ENCODE assay signal across 19 cellular contexts in genomic region chr16:67543582-67543981, GRCh38. TPM values are rescaled to one million over a fixed set of nuclear protein-coding genes. Genes with fewer than 3 reads are reported as not detected.
DNase-seq lines count a peak whose midpoint lies in the region; ATAC-seq and TF ChIP-seq lines count a peak whose summit lies in the region.
"Had no signal": no experiment of that assay in that cellular context is flagged by ENCODE, and none has a peak within 500 bp of the region (broad histone marks: within the 10 kb centered on the region; RNA-seq: fewer than 3 reads in every experiment).

No MANE protein-coding gene starts in this region.

- H3K79me1 ChIP-seq in neuronal stem cell (ENCODE audit: low read depth, low read length) = no peaks in the 10 kb centered on the region

- H3K4me1 Mint-ChIP-seq in activated CD4-positive, alpha-beta T cell treated with anti-CD3 and anti-CD28 coated beads, Interleukin-2, amount 10 ng/mL, durations not matched to agents 7 days and 5 days = peaks cover 57% of the 10 kb centered on the region
- H3K4me1 Mint-ChIP-seq in activated CD4-positive, alpha-beta T cell treated with anti-CD3 and anti-CD28 coated beads, Interleukin-2, amount 10 ng/mL, durations not matched to agents 24 days and 14 days = peaks cover 45% of the 10 kb centered on the region

- ATAC-seq in gastroesophageal sphincter = no peak
- ATAC-seq in stimulated activated naive CD8-positive, alpha-beta T cell treated with anti-CD3 and anti-CD28 coated beads, Interleukin-15, Interleukin-2, amounts not matched to agents 100 U/mL and 50 U/mL, for 24 hours = no peak
- ATAC-seq: GM12878 had no signal

- H3K27me3 ChIP-seq in H7 (ENCODE audit: control insufficient read depth, insufficient read depth, low read length) = peaks cover 17% of the 10 kb centered on the region
- peaks cover 0 to 18% (median 0%) of the 10 kb centered on the region in 3 experiments for H3K27me3 ChIP-seq in neuronal stem cell (ENCODE audit: control insufficient read depth in 3 of 3, insufficient read depth in 3 of 3, low read depth in 1 of 3, low read length in 3 of 3)
- no peaks in the 10 kb centered on the region for H3K27me3 ChIP-seq in gastroesophageal sphincter
- H3K27me3 ChIP-seq: SJCRH30 had no signal

- peak overlapping the region; percentile 25 for H3K23ac ChIP-seq in neuronal stem cell (ENCODE audit: low read depth, low read length, poor library complexity)

- H3K9me3 Mint-ChIP-seq in activated CD4-positive, alpha-beta T cell treated with anti-CD3 and anti-CD28 coated beads, Interleukin-2, amount 10 ng/mL, durations not matched to agents 7 days and 5 days = no peaks in the 10 kb centered on the region
- no peaks in the 10 kb centered on the region for H3K9me3 Mint-ChIP-seq in activated CD4-positive, alpha-beta T cell treated with anti-CD3 and anti-CD28 coated beads, Interleukin-2, amount 10 ng/mL, durations not matched to agents 24 days and 14 days
- H3K9me3 Mint-ChIP-seq: activated naive CD4-positive, alpha-beta T cell treated with anti-CD3 and anti-CD28 coated beads for 36 hours; endodermal cell had no signal

- no peak for DNase-seq in activated CD4-positive, alpha-beta T cell treated with anti-CD3 and anti-CD28 coated beads, Interleukin-2, amount 10 ng/mL, durations not matched to agents 7 days and 5 days
- no peak for DNase-seq in activated CD4-positive, alpha-beta T cell treated with anti-CD3 and anti-CD28 coated beads, Interleukin-2, amount 10 ng/mL, durations not matched to agents 24 days and 14 days
- DNase-seq in H7 = peak; percentile 43
- peak; percentile 73 for DNase-seq in coronary artery (ENCODE audit: low spot score)
- DNase-seq in neuronal stem cell (ENCODE audit: low spot score) = no peak
- no peak for DNase-seq in stimulated activated naive CD8-positive, alpha-beta T cell treated with anti-CD3 and anti-CD28 coated beads, Interleukin-15, Interleukin-2, amounts not matched to agents 100 U/mL and 50 U/mL, for 24 hours
- no peak for DNase-seq in GDM1 (lab: John Stamatoyannopoulos, UW)
- DNase-seq: activated naive CD4-positive, alpha-beta T cell treated with anti-CD3 and anti-CD28 coated beads for 36 hours; C1 segment of cervical spinal cord; DMS153; endodermal cell; NCI-H1694 treated with DMSO at 0.1 percent for 48 hours; NCI-H748 treated with DMSO at 0.1 percent for 48 hours; SJCRH30; stimulated activated CD4-positive, alpha-beta T cell treated with anti-CD3 and anti-CD28 coated beads, Interleukin-2, amount 100 ng/mL, for 24 hours; T1000 had no signal

- H3K4ac ChIP-seq in neuronal stem cell (ENCODE audit: low read length) = no peak overlapping the region

- no peak overlapping the region for H4K8ac ChIP-seq in neuronal stem cell (ENCODE audit: low read depth, low read length)

- H3K9me3 ChIP-seq in neuronal stem cell (replicated peaks in 1 of 2; ENCODE audit: control insufficient read depth in 2 of 2, insufficient read depth in 1 of 2, low read depth in 1 of 2, low read length in 2 of 2) (no peaks in the 10 kb centered on the region), gastroesophageal sphincter (no peaks in the 10 kb centered on the region)
- H3K9me3 ChIP-seq: SJCRH30 had no signal

- POLR2A ChIA-PET in activated CD4-positive, alpha-beta T cell treated with anti-CD3 and anti-CD28 coated beads, Interleukin-2, amount 10 ng/mL, durations not matched to agents 7 days and 5 days (lab: Charles Lee) = no interaction called here

- no peak for TF ChIP-seq EP300 in gastroesophageal sphincter (IDR thresholded peaks at IDR 0.05)

- peak overlapping the region; percentile 34 for H2AK5ac ChIP-seq in neuronal stem cell (ENCODE audit: low read depth, low read length)

- peak overlapping the region; percentile 22 for H3K18ac ChIP-seq in neuronal stem cell (ENCODE audit: low read length)

- no peak overlapping the region for H2BK5ac ChIP-seq in neuronal stem cell (ENCODE audit: low read length)

- peaks cover 10% of the 10 kb centered on the region for H3K36me3 ChIP-seq in H7 (replicated peaks; ENCODE audit: control insufficient read depth, insufficient read depth, low read length)
- peaks cover 52 to 95% of the 10 kb centered on the region in 2 donors for H3K36me3 ChIP-seq in neuronal stem cell (replicated peaks in 1 of 2; ENCODE audit: control insufficient read depth in 2 of 2, insufficient read depth in 2 of 2, low read length in 2 of 2)
- H3K36me3 ChIP-seq in gastroesophageal sphincter = peaks cover 0 to 97% of the 10 kb centered on the region in 2 donors
- H3K36me3 ChIP-seq: SJCRH30 had no signal

- H3K27ac ChIP-seq in coronary artery (no peak overlapping the region), neuronal stem cell (replicated peaks; ENCODE audit: low read length) (no peak overlapping the region), gastroesophageal sphincter (peak overlapping the region in 1 of 4 donors; percentile 18)
- H3K27ac ChIP-seq: HL-60, SJCRH30 had no signal

- no peak overlapping the region for H3K4me3 Mint-ChIP-seq in activated CD4-positive, alpha-beta T cell treated with anti-CD3 and anti-CD28 coated beads, Interleukin-2, amount 10 ng/mL, durations not matched to agents 7 days and 5 days
- H3K4me3 Mint-ChIP-seq in activated CD4-positive, alpha-beta T cell treated with anti-CD3 and anti-CD28 coated beads, Interleukin-2, amount 10 ng/mL, durations not matched to agents 24 days and 14 days = no peak overlapping the region
- H3K4me3 Mint-ChIP-seq: activated naive CD4-positive, alpha-beta T cell treated with anti-CD3 and anti-CD28 coated beads for 36 hours; endodermal cell had no signal

- H3K4me1 ChIP-seq in neuronal stem cell (ENCODE audit: control insufficient read depth in 2 of 2, insufficient read depth in 1 of 2, low read depth in 1 of 2, low read length in 2 of 2) (peaks cover 2 to 3% of the 10 kb centered on the region in 2 donors), gastroesophageal sphincter (peaks cover 0 to 94% (median 36%) of the 10 kb centered on the region in 3 donors)
- H3K4me1 ChIP-seq: SJCRH30 had no signal

- H2AFZ ChIP-seq in neuronal stem cell (ENCODE audit: low read length) = no peak overlapping the region

- WGBS in neuronal stem cell (ENCODE audit: extremely low coverage in 2 of 2, insufficient read length in 2 of 2, insufficient replicate concordance in 1 of 2), 2 donors = no CpG with 5 or more reads among the region's 6 CpGs
- 36 to 68% methylated on average over 4 to 5 of the region's 6 CpGs for WGBS in gastroesophageal sphincter (ENCODE audit: low coverage in 1 of 2), 2 donors

- no peak overlapping the region for H2BK15ac ChIP-seq in neuronal stem cell (ENCODE audit: low read length)

- intact Hi-C loops in activated CD4-positive, alpha-beta T cell treated with anti-CD3 and anti-CD28 coated beads, Interleukin-2, amount 10 ng/mL, durations not matched to agents 24 days and 14 days (cut with micrococcal nuclease) = no loop called here

- no peak overlapping the region for H3K14ac ChIP-seq in neuronal stem cell (ENCODE audit: low read length)

- peak overlapping the region; percentile 39 for H3K27ac Mint-ChIP-seq in activated CD4-positive, alpha-beta T cell treated with anti-CD3 and anti-CD28 coated beads, Interleukin-2, amount 10 ng/mL, durations not matched to agents 7 days and 5 days
- H3K27ac Mint-ChIP-seq in activated CD4-positive, alpha-beta T cell treated with anti-CD3 and anti-CD28 coated beads, Interleukin-2, amount 10 ng/mL, durations not matched to agents 24 days and 14 days = no peak overlapping the region
- H3K27ac Mint-ChIP-seq: activated naive CD4-positive, alpha-beta T cell treated with anti-CD3 and anti-CD28 coated beads for 36 hours; endodermal cell had no signal

- H3K4me3 ChIP-seq in H7 (ENCODE audit: insufficient read depth, low read depth, low read length) (no peak overlapping the region), coronary artery (no peak overlapping the region), neuronal stem cell (ENCODE audit: low read length in 2 of 2) (peak overlapping the region in 1 of 2 donors; percentile 12), gastroesophageal sphincter (no peak overlapping the region)
- H3K4me3 ChIP-seq: GM12878, SJCRH30 had no signal

- TF ChIP-seq CTCF in coronary artery (IDR thresholded peaks at IDR 0.05) (no peak), gastroesophageal sphincter (IDR thresholded peaks at IDR 0.05) (no peak)

- no peak for TF ChIP-seq POLR2A in gastroesophageal sphincter (IDR thresholded peaks at IDR 0.05)

- H3K9ac ChIP-seq in neuronal stem cell (ENCODE audit: low read depth, low read length, poor library complexity) = no peak overlapping the region

- CTCF ChIA-PET in activated CD4-positive, alpha-beta T cell treated with anti-CD3 and anti-CD28 coated beads, Interleukin-2, amount 10 ng/mL, durations not matched to agents 7 days and 5 days (lab: Charles Lee) = interaction anchor here (1.2 to 6.2 kb wide), 8 partner anchors 11 to 124 kb away, joined by 3 to 80 read pairs (median 8); partner anchors contain the start of genes C16orf86, CARMIL2 and CTCF

- no peak overlapping the region for H2BK12ac ChIP-seq in neuronal stem cell (ENCODE audit: low read length)

- no peak overlapping the region for H2BK120ac ChIP-seq in neuronal stem cell (ENCODE audit: low read depth, low read length)

- H4K91ac ChIP-seq in neuronal stem cell (ENCODE audit: low read depth, low read length, poor library complexity) = no peak overlapping the region

- H3K4me2 ChIP-seq in neuronal stem cell (ENCODE audit: insufficient read depth, low read length, poor library complexity, severe bottlenecking) = no peak overlapping the region

- H3K27me3 Mint-ChIP-seq in activated CD4-positive, alpha-beta T cell treated with anti-CD3 and anti-CD28 coated beads, Interleukin-2, amount 10 ng/mL, durations not matched to agents 7 days and 5 days = no peaks in the 10 kb centered on the region
- H3K27me3 Mint-ChIP-seq in activated CD4-positive, alpha-beta T cell treated with anti-CD3 and anti-CD28 coated beads, Interleukin-2, amount 10 ng/mL, durations not matched to agents 24 days and 14 days = no peaks in the 10 kb centered on the region

- peaks cover 18% of the 10 kb centered on the region for H3K36me3 Mint-ChIP-seq in activated CD4-positive, alpha-beta T cell treated with anti-CD3 and anti-CD28 coated beads, Interleukin-2, amount 10 ng/mL, durations not matched to agents 7 days and 5 days (ENCODE audit: low read depth)
- H3K36me3 Mint-ChIP-seq in activated CD4-positive, alpha-beta T cell treated with anti-CD3 and anti-CD28 coated beads, Interleukin-2, amount 10 ng/mL, durations not matched to agents 24 days and 14 days (ENCODE audit: low read depth) = peaks cover 29% of the 10 kb centered on the region

RNA-seq across cellular contexts. Expression of gene RIPOR1, which starts 15.0 kb away (rescaled TPM):
- total RNA-seq in activated CD4-positive, alpha-beta T cell treated with anti-CD3 and anti-CD28 coated beads, Interleukin-2, amount 10 ng/mL, durations not matched to agents 7 days and 5 days = 10 to 100 TPM; 12.8 to 15.8 TPM
- 23.3 and 27.7 TPM in 2 replicates for total RNA-seq in activated CD4-positive, alpha-beta T cell treated with anti-CD3 and anti-CD28 coated beads, Interleukin-2, amount 10 ng/mL, durations not matched to agents 24 days and 14 days
- total RNA-seq in H7 (2014; rRNA removed; shearing (Covaris generic)) = 8.5 and 9.5 TPM in 2 replicates
- polyA plus RNA-seq in neuronal stem cell (2013, experiment 1 of 2) = 23.0 TPM
- polyA plus RNA-seq in neuronal stem cell (2013, experiment 2 of 2) = 23.4 TPM
- total RNA-seq in gastroesophageal sphincter = 100 to 1,000 TPM in 1 of 4 donors, 10 to 100 TPM in 3; 43.3 to 112 (median 64.9) TPM

RNA-seq across cellular contexts. Expression of gene CTCF, which starts 18.7 kb away (rescaled TPM):
- total RNA-seq in activated CD4-positive, alpha-beta T cell treated with anti-CD3 and anti-CD28 coated beads, Interleukin-2, amount 10 ng/mL, durations not matched to agents 7 days and 5 days = 10 to 100 TPM; 87.1 to 98.5 TPM
- total RNA-seq in activated CD4-positive, alpha-beta T cell treated with anti-CD3 and anti-CD28 coated beads, Interleukin-2, amount 10 ng/mL, durations not matched to agents 24 days and 14 days = 60.2 and 62.5 TPM in 2 replicates
- 35.7 and 42.9 TPM in 2 replicates for total RNA-seq in H7 (2014; rRNA removed; shearing (Covaris generic))
- 40.2 TPM for polyA plus RNA-seq in neuronal stem cell (2013, experiment 1 of 2)
- 39.4 TPM for polyA plus RNA-seq in neuronal stem cell (2013, experiment 2 of 2)
- total RNA-seq in gastroesophageal sphincter = 10 to 100 TPM; 26.4 to 44.8 (median 41.4) TPM

Comparison
In these comparisons a context has a peak if more than half of its experiments do, and no peak if none do; other contexts are left out.
1. DNase-seq: peak in H7 (single experiment) and coronary artery (single experiment); none in activated CD4-positive, alpha-beta T cell treated with anti-CD3 and anti-CD28 coated beads, Interleukin-2, amount 10 ng/mL, durations not matched to agents 7 days and 5 days (single experiment), activated CD4-positive, alpha-beta T cell treated with anti-CD3 and anti-CD28 coated beads, Interleukin-2, amount 10 ng/mL, durations not matched to agents 24 days and 14 days (single experiment), neuronal stem cell (single experiment), stimulated activated naive CD8-positive, alpha-beta T cell treated with anti-CD3 and anti-CD28 coated beads, Interleukin-15, Interleukin-2, amounts not matched to agents 100 U/mL and 50 U/mL, for 24 hours (single experiment) and GDM1 (single experiment).